In genomic region chr21:32641715-32642698, GRCh38 we compare ENCODE assay signal across 21 cellular contexts. TPM values are rescaled to one million over a fixed set of nuclear protein-coding genes. Genes with fewer than 3 reads are reported as not detected.
"Had no signal": no experiment of that assay in that cellular context is flagged by ENCODE, and none has a peak within 500 bp of the region (broad histone marks: within the 10 kb centered on the region; RNA-seq: fewer than 3 reads in every experiment).

No MANE protein-coding gene starts in this region.

- H3K27me3 ChIP-seq: foreskin keratinocyte, left lung, sigmoid colon, spleen, thyroid gland had no signal

- H3K9me3 ChIP-seq: left lung, mucosa of descending colon, sigmoid colon, spleen, thyroid gland had no signal

- ATAC-seq: activated CD4-positive, CD25-positive, alpha-beta regulatory T cell treated with anti-CD3 and anti-CD28 coated beads, Interleukin-2, amount 50 U/mL, for 24 hours; foreskin keratinocyte; left lung; mucosa of descending colon; naive thymus-derived CD4-positive, alpha-beta T cell; T-cell had no signal

- H3K4me1 ChIP-seq: foreskin keratinocyte, left lung, sigmoid colon, spleen had no signal

- DNase-seq: activated CD4-positive, alpha-beta T cell treated with anti-CD3 and anti-CD28 coated beads, Interleukin-2, amount 50 U/mL, for 1 hour; activated CD8-positive, alpha-beta memory T cell treated with anti-CD3 and anti-CD28 coated beads for 24 hours; activated naive CD8-positive, alpha-beta T cell treated with anti-CD3 and anti-CD28 coated beads, Interleukin-2, amount 10 ng/mL, durations not matched to agents 7 days and 5 days; cortex of kidney; effector CD4-positive, alpha-beta T cell; foreskin keratinocyte; left lung; mucosa of descending colon; naive thymus-derived CD4-positive, alpha-beta T cell; sigmoid colon; spleen; stimulated activated CD4-positive, alpha-beta T cell treated with anti-CD3 and anti-CD28 coated beads, Interleukin-2, amount 100 ng/mL, for 24 hours; T-cell; T-helper 9 cell; thyroid gland had no signal

- H3K4me3 ChIP-seq: left lung, mucosa of descending colon, sigmoid colon, spleen, thyroid gland had no signal

- H3K27ac Mint-ChIP-seq: activated naive CD8-positive, alpha-beta T cell treated with anti-CD3 and anti-CD28 coated beads, Interleukin-2, amount 10 ng/mL, durations not matched to agents 7 days and 5 days; activated T-helper 1 cell treated with anti-CD3 and anti-CD28 coated beads, Interleukin-12 subunit alpha, Interleukin-12 subunit beta, Interleukin-2, Interleukin-4 antibody, amounts not matched to agents 30 ng/mL and 10 ng/mL and 1 ng/mL, durations not matched to agents 14 hours and 24 hours and 36 hours; brain; memory B cell; T-cell had no signal

- H3K27ac ChIP-seq: foreskin keratinocyte, left lung, sigmoid colon, spleen, thyroid gland had no signal

- FAIRE-seq: endothelial cell of umbilical vein had no signal

- H3K9me3 Mint-ChIP-seq: activated naive CD8-positive, alpha-beta T cell treated with anti-CD3 and anti-CD28 coated beads, Interleukin-2, amount 10 ng/mL, durations not matched to agents 7 days and 5 days; activated T-helper 1 cell treated with anti-CD3 and anti-CD28 coated beads, Interleukin-12 subunit alpha, Interleukin-12 subunit beta, Interleukin-2, Interleukin-4 antibody, amounts not matched to agents 30 ng/mL and 10 ng/mL and 1 ng/mL, durations not matched to agents 14 hours and 24 hours and 36 hours; brain; central memory CD8-positive, alpha-beta T cell; memory B cell; T-cell had no signal

- H3K4me3 Mint-ChIP-seq: activated naive CD8-positive, alpha-beta T cell treated with anti-CD3 and anti-CD28 coated beads, Interleukin-2, amount 10 ng/mL, durations not matched to agents 7 days and 5 days; activated T-helper 1 cell treated with anti-CD3 and anti-CD28 coated beads, Interleukin-12 subunit alpha, Interleukin-12 subunit beta, Interleukin-2, Interleukin-4 antibody, amounts not matched to agents 30 ng/mL and 10 ng/mL and 1 ng/mL, durations not matched to agents 14 hours and 24 hours and 36 hours; brain; central memory CD8-positive, alpha-beta T cell; memory B cell; naive thymus-derived CD4-positive, alpha-beta T cell; T-cell had no signal

- H3K4me1 Mint-ChIP-seq: brain; central memory CD8-positive, alpha-beta T cell; memory B cell; T-cell had no signal

RNA-seq across cellular contexts. Expression of gene TCP10L, which starts 56.7 kb away (rescaled TPM):
- total RNA-seq: endothelial cell of umbilical vein had no signal
